In the genomic region with DNA sequence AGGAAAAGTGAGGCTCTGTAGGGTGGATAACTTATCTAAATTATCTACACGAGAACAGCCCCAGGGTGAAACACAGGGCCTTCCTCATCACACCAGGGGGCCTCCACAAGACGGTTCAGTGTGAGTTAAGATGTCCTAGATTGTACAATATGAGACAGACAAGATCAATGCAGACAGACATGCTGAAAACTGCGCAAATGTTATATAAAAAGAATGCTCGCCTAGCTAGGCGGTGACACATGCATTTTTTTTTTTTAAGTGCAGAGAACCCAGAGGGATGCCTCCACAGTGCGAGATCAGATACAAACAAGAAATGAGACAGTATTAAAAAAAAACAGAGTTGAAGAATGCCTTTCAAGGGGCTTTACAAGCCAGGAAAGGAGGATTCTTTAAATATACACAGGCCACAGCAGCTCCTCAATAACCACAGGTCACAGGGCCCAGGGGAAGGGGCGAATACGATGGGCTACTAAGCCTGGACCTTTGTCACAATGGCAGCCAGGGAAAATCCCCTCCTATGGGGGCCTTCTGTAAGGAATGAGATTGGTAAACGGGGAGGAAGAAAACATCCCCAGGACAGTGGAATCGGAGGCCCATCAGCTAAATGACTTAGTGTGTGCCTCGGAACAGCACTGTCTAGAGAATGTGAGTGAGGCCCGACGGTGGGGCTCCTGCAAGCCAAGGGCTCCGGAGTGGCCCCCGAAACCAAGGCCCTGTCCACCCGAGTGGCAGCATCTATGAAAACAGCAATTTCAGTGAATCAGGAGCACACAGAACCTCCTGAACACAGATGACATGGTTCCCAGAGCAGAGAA, we compare ENCODE assay signal across 21 cellular contexts. TPM values are rescaled to one million over a fixed set of nuclear protein-coding genes. Genes with fewer than 3 reads are reported as not detected.
A peak's percentile ranks its signal among the peaks of the same experiment; 100 is the strongest.
DNase-seq lines count a peak whose midpoint lies in the region; ATAC-seq and TF ChIP-seq lines count a peak whose summit lies in the region.
"Had no signal": no experiment of that assay in that cellular context is flagged by ENCODE, and none has a peak within 500 bp of the region (broad histone marks: within the 10 kb centered on the region; RNA-seq: fewer than 3 reads in every experiment).

No MANE protein-coding gene starts in this region.

- no peak overlapping the region for H3K14ac ChIP-seq in IMR-90 (replicated peaks; ENCODE audit: low read depth, low read length)

- no peak overlapping the region for H3K4me3 ChIP-seq in IMR-90 (ENCODE audit: insufficient read depth, low read depth, low read length)
- no peak overlapping the region for H3K4me3 ChIP-seq in brain microvascular endothelial cell (ENCODE audit: low read depth, low read length)
- H3K4me3 ChIP-seq in gastrocnemius medialis, result no peak overlapping the region
- no peak overlapping the region for H3K4me3 ChIP-seq in testis

- H2AFZ ChIP-seq in IMR-90 (replicated peaks; ENCODE audit: low read length, poor library complexity), result no peak overlapping the region

- H3K9ac ChIP-seq in IMR-90 (ENCODE audit: low read depth, low read length), result no peak overlapping the region

- no peak; the same call in 1 of the 2 replicates for ATAC-seq in IMR-90 (ENCODE audit: low read depth)
- no peak for ATAC-seq in gastrocnemius medialis
- ATAC-seq in activated CD4-positive, CD25-positive, alpha-beta regulatory T cell treated with anti-CD3 and anti-CD28 coated beads, Interleukin-2, amount 50 U/mL, for 24 hours, result no peak
- ATAC-seq in HG02884 (IDR thresholded peaks at IDR 0.05; ENCODE audit: unreplicated experiment), result no peak

- no peaks in the 10 kb centered on the region for H3K27me3 ChIP-seq in IMR-90 (ENCODE audit: control insufficient read depth, insufficient read depth, low read length)
- H3K27me3 ChIP-seq in brain microvascular endothelial cell (replicated peaks), result no peaks in the 10 kb centered on the region
- no peaks in the 10 kb centered on the region for H3K27me3 ChIP-seq in layer of hippocampus (ENCODE audit: control insufficient read depth, insufficient read depth, low read length)
- no peaks in the 10 kb centered on the region for H3K27me3 ChIP-seq in gastrocnemius medialis
- no peaks in the 10 kb centered on the region for H3K27me3 ChIP-seq in testis

- H2BK5ac ChIP-seq in IMR-90 (ENCODE audit: low read depth, low read length, poor library complexity, severe bottlenecking), result no peak overlapping the region

- intact Hi-C loops in IMR-90 (cut with micrococcal nuclease) (no loop called here), gastrocnemius medialis (cut with DNase I; ENCODE audit: low total_unique reads) (no loop called here), testis (cut with DNase I; ENCODE audit: low total_unique reads) (no loop called here)

- no peak overlapping the region for H3K4ac ChIP-seq in IMR-90 (ENCODE audit: low read depth, low read length)

- WGBS in IMR-90 (ENCODE audit: extremely low coverage in 2 of 2, insufficient read length in 1 of 2), 2 experiments, result 83% methylated on average over 2 of the region's 16 CpGs; no CpG with 5 or more reads in 1 of the 2 experiments
- WGBS in testis, 2 donors, result 85 to 86% methylated on average over 16 of the region's 16 CpGs

- dilution Hi-C loops in IMR-90 (cut with HindIII; ENCODE audit: low sequenced_read_pairs, unreplicated experiment), result no loop called here

- no peak overlapping the region; the same call in 1 of the 2 replicates for H3K18ac ChIP-seq in IMR-90 (ENCODE audit: low read depth, low read length)

- H2BK15ac ChIP-seq in IMR-90 (ENCODE audit: low read depth, low read length), result no peak overlapping the region

- H3K4me1 ChIP-seq in IMR-90 (ENCODE audit: control insufficient read depth, insufficient read depth, low read length), result peaks cover 15% of the 10 kb centered on the region; the same call in 1 of the 2 replicates
- H3K4me1 ChIP-seq in gastrocnemius medialis, result peaks cover 0 to 3% of the 10 kb centered on the region in 2 donors
- peaks cover 10% of the 10 kb centered on the region for H3K4me1 ChIP-seq in testis

- H3K9me1 ChIP-seq in IMR-90 (ENCODE audit: insufficient read depth, low read length), result peaks cover 19% of the 10 kb centered on the region

- CTCF ChIA-PET in IMR-90 (lab: Yijun Ruan, JAX), result no interaction called here

- H3K27ac ChIP-seq in IMR-90 (ENCODE audit: insufficient read depth, low read length) (peak overlapping the region; percentile 18; the same call in 1 of the 2 replicates), brain microvascular endothelial cell (peak overlapping the region; percentile 54), layer of hippocampus (ENCODE audit: low read depth, low read length) (peak overlapping the region; percentile 6), gastrocnemius medialis (peak overlapping the region; percentile 30 to 70 (median 66)), testis (peak overlapping the region in 1 of 2 donors; percentile 51)
- H3K27ac ChIP-seq: epithelial cell of prostate had no signal

- no peak overlapping the region for H2BK20ac ChIP-seq in IMR-90 (ENCODE audit: low read depth, low read length)

- in situ Hi-C loops in IMR-90 (cut with MboI; ENCODE audit: low sequenced_read_pairs), result no loop called here
- in situ Hi-C loops in brain microvascular endothelial cell (cut with HindIII; ENCODE audit: low pct_ligation_motif_present, low sequenced_read_pairs), result no loop called here
- in situ Hi-C loops in gastrocnemius medialis (cut with MboI; ENCODE audit: low sequenced_read_pairs in 4 of 4), result no loop called here

- H3K9me3 ChIP-seq in IMR-90 (ENCODE audit: control insufficient read depth, insufficient read depth, low read length) (no peaks in the 10 kb centered on the region), gastrocnemius medialis (no peaks in the 10 kb centered on the region), testis (no peaks in the 10 kb centered on the region)

- no TSS peak for BruUV-seq in IMR-90 (replicated peaks; lab: Mats Ljungman, UMichigan)

- DNase-seq in IMR-90 (no peak), brain microvascular endothelial cell (peak; percentile 55), gastrocnemius medialis (no peak), testis (no peak), cerebellum (ENCODE audit: low spot score) (no peak)
- DNase-seq: activated CD4-positive, alpha-beta T cell treated with anti-CD3 and anti-CD28 coated beads for 1 hour; activated CD8-positive, alpha-beta memory T cell treated with anti-CD3 and anti-CD28 coated beads for 24 hours; activated naive CD4-positive, alpha-beta T cell treated with Interleukin-2 at 50 U/mL for 16 hours; activated T-cell treated with anti-CD3 and anti-CD28 coated beads, Interleukin-2, amount 50 U/mL, for 24 hours; foreskin melanocyte; kidney glomerular epithelial cell; NCI-H1092 treated with DMSO at 0.1 percent for 48 hours; NCI-H2029; NCI-H345; NCI-H82; stimulated activated CD4-positive, alpha-beta T cell treated with anti-CD3 and anti-CD28 coated beads, Interleukin-12 subunit alpha, Interleukin-12 subunit beta, amount 100 ng/mL, for 4 hours; SW 1271 had no signal

- no peak overlapping the region for H4K91ac ChIP-seq in IMR-90 (ENCODE audit: insufficient read depth, low read depth, low read length)

- H3K4me2 ChIP-seq in IMR-90 (ENCODE audit: low read depth, low read length), result no peak overlapping the region

- TF ChIP-seq CTCF in IMR-90 (conservative IDR thresholded peaks at IDR 0.05; ENCODE audit: low read depth, low read length) (no peak), brain microvascular endothelial cell (IDR thresholded peaks at IDR 0.05; ENCODE audit: low read depth, low read length, missing control alignments) (no peak), gastrocnemius medialis (IDR thresholded peaks at IDR 0.05 in 4 of 5, conservative IDR thresholded peaks at IDR 0.05 in 1 of 5) (no peak), testis (IDR thresholded peaks at IDR 0.05) (no peak)

- H3K23ac ChIP-seq in IMR-90 (ENCODE audit: low read depth, low read length), result no peak overlapping the region

- peaks cover 0 to 25% of the 10 kb centered on the region in 2 experiments; a peak in 1 of 4 replicates for H3K79me1 ChIP-seq in IMR-90 (ENCODE audit: low read depth in 1 of 2, low read length in 2 of 2)

- no peak overlapping the region; the same call in 1 of the 2 replicates for H4K5ac ChIP-seq in IMR-90 (ENCODE audit: low read depth, low read length)

- TF ChIP-seq RAD21 in IMR-90 (IDR thresholded peaks at IDR 0.05; ENCODE audit: low read length), result no peak

- H4K20me1 ChIP-seq in IMR-90 (ENCODE audit: insufficient read depth, low read length), result no peaks in the 10 kb centered on the region; the same call in 1 of the 2 replicates

- no peak overlapping the region for H3K56ac ChIP-seq in IMR-90 (ENCODE audit: extremely low read depth, insufficient read depth, low read length)

- H3K36me3 ChIP-seq in IMR-90 (ENCODE audit: control insufficient read depth, insufficient read depth, low read length) (peaks cover 1% of the 10 kb centered on the region; the same call in 1 of the 2 replicates), brain microvascular endothelial cell (replicated peaks) (no peaks in the 10 kb centered on the region), gastrocnemius medialis (no peaks in the 10 kb centered on the region), testis (ENCODE audit: low read depth, missing control alignments) (no peaks in the 10 kb centered on the region)

- 0 out of 2 replicates have a peak overlapping the region, but pooled peaks have one; percentile 8 for H2AK5ac ChIP-seq in IMR-90 (ENCODE audit: low read depth, low read length)

- POLR2A ChIA-PET in IMR-90 (lab: Charles Lee; ENCODE audit: unreplicated experiment), result no interaction called here

- no peak overlapping the region for H2BK120ac ChIP-seq in IMR-90 (ENCODE audit: low read depth, low read length)

- no peak for TF ChIP-seq POLR2A in IMR-90 (IDR thresholded peaks at IDR 0.05; ENCODE audit: low read depth, low read length)
- no peak for TF ChIP-seq POLR2A in gastrocnemius medialis (IDR thresholded peaks at IDR 0.05)
- TF ChIP-seq POLR2A in testis (IDR thresholded peaks at IDR 0.05), result no peak

- no peak overlapping the region for H4K8ac ChIP-seq in IMR-90 (ENCODE audit: low read depth in 2 of 2, low read length in 2 of 2)

- H2AK9ac ChIP-seq in IMR-90 (replicated peaks; ENCODE audit: low read depth, low read length, poor library complexity), result no peak overlapping the region

RNA-seq across cellular contexts. Expression of a gene that starts 48.9 kb away (rescaled TPM):
- total RNA-seq in IMR-90 (2012; rRNA removed), result 16.4 and 17.4 TPM in 2 replicates
- 46.1 and 50.4 TPM in 2 replicates for polyA plus RNA-seq in IMR-90 (2012; rRNA removed)
- polyA plus RNA-seq in IMR-90 (2012; cell fraction: cytosol; rRNA removed), result 52.5 and 55.2 TPM in 2 replicates
- polyA plus RNA-seq in IMR-90 (2012; cell fraction: nucleus; rRNA removed; ENCODE audit: low replicate concordance), result 83.7 and 123 TPM in 2 replicates
- 10 to 100 TPM in 2 of 4 donors, 1 to 10 TPM in 2; 3.9 to 16.6 (median 12.3) TPM for total RNA-seq in gastrocnemius medialis
- total RNA-seq in testis, result 10 to 100 TPM; 22.3 to 27.9 TPM
- 41.6 TPM for polyA plus RNA-seq in testis (ENCODE audit: insufficient read depth, low read depth, low replicate concordance)
- total RNA-seq in cerebellum, result 19.5 TPM
